7 cellular contexts compared by ENCODE assay signal in genomic region chr4:142811034-142811433, GRCh38.
"Had no signal": no experiment of that assay in that cellular context is flagged by ENCODE, and none has a peak within 500 bp of the region (broad histone marks: within the 10 kb centered on the region; RNA-seq: fewer than 3 reads in every experiment).

No MANE protein-coding gene starts in this region.

- DNase-seq: H9, HCEC 1CT, IMR-90 had no signal

- H3K4me3 ChIP-seq: GM23338 had no signal

- ATAC-seq: GM23338 had no signal

- H2AFZ ChIP-seq: GM23338 had no signal

- FAIRE-seq: H1, H54, HTR-8/SVneo had no signal

- H3K4me2 ChIP-seq: GM23338 had no signal
